15 cellular contexts compared by ENCODE assay signal in the genomic region with DNA sequence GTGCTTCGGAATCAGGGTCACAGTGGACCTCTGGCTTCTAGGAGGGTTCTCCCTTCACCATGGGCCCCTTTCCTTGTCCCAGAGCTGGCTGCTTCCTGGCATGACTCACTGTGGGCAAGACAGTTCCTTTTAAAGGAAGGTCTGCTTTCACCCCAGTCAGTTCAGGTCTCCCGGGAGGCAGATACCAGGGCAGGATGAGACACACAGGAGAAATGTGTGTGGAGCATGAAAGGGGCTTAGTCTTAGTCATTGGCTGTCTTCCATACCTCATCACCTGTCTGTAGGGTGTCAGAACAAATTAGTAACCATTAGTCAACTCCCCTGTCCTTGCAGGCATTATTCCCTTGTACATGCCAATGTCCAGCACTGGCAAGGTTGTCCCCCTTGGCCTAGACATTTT.
DNase-seq lines count a peak whose midpoint lies in the region; ATAC-seq and TF ChIP-seq lines count a peak whose summit lies in the region.
"Had no signal": no experiment of that assay in that cellular context is flagged by ENCODE, and none has a peak within 500 bp of the region (broad histone marks: within the 10 kb centered on the region; RNA-seq: fewer than 3 reads in every experiment).

No MANE protein-coding gene starts in this region.

- WGBS in ovary, 3 donors = 82 to 94% (median 90%) methylated on average over 2 of the region's 2 CpGs

- peak overlapping the region; percentile 18 for H3K4me2 ChIP-seq in skeletal muscle satellite cell (ENCODE audit: low read length)

- no peak overlapping the region for H3K4me3 ChIP-seq in Panc1 (ENCODE audit: low read depth in 2 of 2, low read length in 2 of 2)
- H3K4me3 ChIP-seq in epithelial cell of esophagus (ENCODE audit: low read length) = no peak overlapping the region
- H3K4me3 ChIP-seq in skeletal muscle satellite cell (ENCODE audit: low read length) = no peak overlapping the region
- no peak overlapping the region for H3K4me3 ChIP-seq in ovary
- H3K4me3 ChIP-seq: esophagus muscularis mucosa, thyroid gland had no signal

- peak overlapping the region; percentile 4 for H3K9ac ChIP-seq in skeletal muscle satellite cell (ENCODE audit: low read depth, low read length)

- TF ChIP-seq CTCF in Panc1 (IDR thresholded peaks at IDR 0.05) = no peak
- TF ChIP-seq CTCF in epithelial cell of esophagus (IDR thresholded peaks at IDR 0.05; ENCODE audit: insufficient read depth, low read depth, low read length, missing control alignments) = no peak
- no peak for TF ChIP-seq CTCF in ovary (IDR thresholded peaks at IDR 0.05)

- peak overlapping the region; percentile 91 for H3K27ac ChIP-seq in Panc1 (ENCODE audit: low read length)
- H3K27ac ChIP-seq in ovary = no peak overlapping the region
- H3K27ac ChIP-seq: esophagus muscularis mucosa, thyroid gland had no signal

- H3K4me1 ChIP-seq in Panc1 (ENCODE audit: control insufficient read depth, insufficient read depth, low read length) (peaks cover 31% of the 10 kb centered on the region), skeletal muscle satellite cell (ENCODE audit: control insufficient read depth, insufficient read depth, low read length) (peaks cover 29% of the 10 kb centered on the region), ovary (ENCODE audit: insufficient read depth) (peaks cover under 1% of the 10 kb centered on the region)

- POLR2A ChIA-PET in Panc1 (lab: Charles Lee) = no interaction called here

- in situ Hi-C loops in Panc1 (cut with HindIII; ENCODE audit: low pct_unique_long_range_greater_than_20kb, low sequenced_read_pairs) = no loop called here

- H3K36me3 ChIP-seq in Panc1 (ENCODE audit: control insufficient read depth, insufficient read depth, low read length) = no peaks in the 10 kb centered on the region
- H3K36me3 ChIP-seq in skeletal muscle satellite cell (ENCODE audit: insufficient read depth, low read length) = no peaks in the 10 kb centered on the region
- no peaks in the 10 kb centered on the region for H3K36me3 ChIP-seq in ovary
- H3K36me3 ChIP-seq: esophagus muscularis mucosa, thyroid gland had no signal

- ATAC-seq in Panc1 = no peak
- ATAC-seq: activated CD4-positive, CD25-positive, alpha-beta regulatory T cell treated with anti-CD3 and anti-CD28 coated beads, Interleukin-2, amount 50 U/mL, for 24 hours; sciatic nerve had no signal

- CTCF ChIA-PET in Panc1 (lab: Charles Lee) = no interaction called here

- intact Hi-C loops in Panc1 (cut with micrococcal nuclease; ENCODE audit: unreplicated experiment) = no loop called here
- intact Hi-C loops in ovary (cut with DNase I) = no loop called here

- no peak for TF ChIP-seq POLR2A in ovary (IDR thresholded peaks at IDR 0.05)

- TF ChIP-seq EP300 in ovary (IDR thresholded peaks at IDR 0.05) = no peak

- peak; percentile 74 for DNase-seq in HCEC 1CT
- DNase-seq in Panc1 (ENCODE audit: low read depth, low spot score) = no peak
- DNase-seq in epithelial cell of esophagus (ENCODE audit: low read depth) = peak; percentile 98
- no peak for DNase-seq in ovary
- no peak for DNase-seq in activated CD4-positive, alpha-beta T cell treated with anti-CD3 and anti-CD28 coated beads for 48 hours
- DNase-seq in NAMALWA (ENCODE audit: low spot score) = no peak
- DNase-seq: DMS53, immature natural killer cell, NCI-H1048, NCI-H446 treated with DMSO at 0.1 percent for 48 hours, thyroid gland had no signal

- no peaks in the 10 kb centered on the region for H3K9me3 ChIP-seq in Panc1 (ENCODE audit: control insufficient read depth, insufficient read depth, low read depth, low read length)
- no peaks in the 10 kb centered on the region for H3K9me3 ChIP-seq in skeletal muscle satellite cell (replicated peaks; ENCODE audit: low read length)
- no peaks in the 10 kb centered on the region for H3K9me3 ChIP-seq in ovary
- H3K9me3 ChIP-seq: esophagus muscularis mucosa, thyroid gland had no signal

- H3K27me3 ChIP-seq in Panc1 (ENCODE audit: control insufficient read depth, insufficient read depth, low read length) (no peaks in the 10 kb centered on the region), skeletal muscle satellite cell (ENCODE audit: control insufficient read depth, insufficient read depth, low read length) (no peaks in the 10 kb centered on the region), ovary (no peaks in the 10 kb centered on the region)
- H3K27me3 ChIP-seq: esophagus muscularis mucosa, thyroid gland had no signal

- no TSS peak for BruUV-seq in Panc1 (replicated peaks; lab: Mats Ljungman, UMichigan)

Comparison
In these comparisons a context has a peak if more than half of its experiments do, and no peak if none do; other contexts are left out.
1. DNase-seq: peak in HCEC 1CT (single experiment) and epithelial cell of esophagus (single experiment); none in Panc1 (single experiment), ovary (0 of 5), activated CD4-positive, alpha-beta T cell treated with anti-CD3 and anti-CD28 coated beads for 48 hours (single experiment) and NAMALWA (single experiment).